1 cellular context compared by ENCODE assay signal in genomic region chr1:225451340-225451739, GRCh38.
TF ChIP-seq lines count a peak whose summit lies in the region.

No MANE protein-coding gene starts in this region.

TF ChIP-seq in HCT116, 20 proteins besides CTCF, POLR2A, EP300 and RAD21 (continued from another document):
- TF ChIP-seq ZBTB33 (IDR thresholded peaks at IDR 0.05; ENCODE audit: extremely low read depth, insufficient replicate concordance, low read length), result no peak
- TF ChIP-seq ZFX (IDR thresholded peaks at IDR 0.05), result no peak
- no peak for TF ChIP-seq REST (IDR thresholded peaks at IDR 0.05; ENCODE audit: low read depth)
